In genomic region chr2:65991864-65992554, GRCh38 we compare ENCODE assay signal across 21 cellular contexts.
DNase-seq lines count a peak whose midpoint lies in the region; ATAC-seq, FAIRE-seq and TF ChIP-seq lines count a peak whose summit lies in the region.
"Had no signal": no experiment of that assay in that cellular context is flagged by ENCODE, and none has a peak within 500 bp of the region (broad histone marks: within the 10 kb centered on the region; RNA-seq: fewer than 3 reads in every experiment).

No MANE protein-coding gene starts in this region.

- TF ChIP-seq CTCF in HepG2 (CRISPR knock-in tag; IDR thresholded peaks at IDR 0.05) (no peak), right lobe of liver (IDR thresholded peaks at IDR 0.05) (no peak)

- no peaks in the 10 kb centered on the region for H4K20me1 ChIP-seq in HepG2 (ENCODE audit: insufficient read depth, low read length)
- H4K20me1 ChIP-seq: BLaER1 treated with 17β-estradiol and CSF1 and Interleukin-3, amounts not matched to agents 10 nM and 100 nM had no signal

- ATAC-seq in HepG2 (no peak), right lobe of liver (no peak), GM21381 (IDR thresholded peaks at IDR 0.05; ENCODE audit: unreplicated experiment) (no peak)
- ATAC-seq: A549; activated CD8-positive, alpha-beta memory T cell treated with anti-CD3 and anti-CD28 coated beads, Interleukin-2, amount 10 ng/mL, durations not matched to agents 7 days and 5 days; activated naive CD8-positive, alpha-beta T cell treated with anti-CD3 and anti-CD28 coated beads, Interleukin-2, amount 50 U/mL, for 24 hours had no signal

- H3K4me3 ChIP-seq in HepG2 (replicated peaks in 1 of 3; ENCODE audit: insufficient read depth in 1 of 3, low read depth in 2 of 3, low read length in 3 of 3) (no peak overlapping the region), right lobe of liver (no peak overlapping the region)
- H3K4me3 ChIP-seq: A549; BLaER1 treated with 17β-estradiol and CSF1 and Interleukin-3, amounts not matched to agents 10 nM and 100 nM; coronary artery had no signal

- H3K27me3 ChIP-seq in HepG2 (ENCODE audit: control insufficient read depth in 1 of 2, insufficient read depth in 2 of 2, low read length in 2 of 2), result no peaks in the 10 kb centered on the region
- H3K27me3 ChIP-seq in right lobe of liver, result no peaks in the 10 kb centered on the region
- H3K27me3 ChIP-seq: BLaER1 treated with 17β-estradiol and CSF1 and Interleukin-3, amounts not matched to agents 10 nM and 100 nM had no signal

- intact Hi-C loops in HepG2 (cut with micrococcal nuclease; ENCODE audit: unreplicated experiment), result no loop called here
- intact Hi-C loops in right lobe of liver (cut with DNase I), result no loop called here

- H3K9me3 ChIP-seq in HepG2 (ENCODE audit: low read length) (no peaks in the 10 kb centered on the region), right lobe of liver (no peaks in the 10 kb centered on the region)
- H3K9me3 ChIP-seq: A549 had no signal

- POLR2A ChIA-PET in HepG2 (lab: Yijun Ruan, JAX), result no interaction called here

- H3K27ac ChIP-seq in HepG2 (ENCODE audit: extremely low read length, insufficient read depth, low read length) (no peak overlapping the region), right lobe of liver (no peak overlapping the region)
- H3K27ac ChIP-seq: A549; BLaER1 treated with 17β-estradiol and CSF1 and Interleukin-3, amounts not matched to agents 10 nM and 100 nM; coronary artery had no signal

- TF ChIP-seq EP300 in HepG2 (IDR thresholded peaks at IDR 0.05; ENCODE audit: low read depth in 2 of 2, low read length in 2 of 2), result no peak
- no peak for TF ChIP-seq EP300 in HepG2 (CRISPR knock-in tag; IDR thresholded peaks at IDR 0.05; ENCODE audit: borderline replicate concordance)

- DNase-seq in HepG2 (ENCODE audit: low spot score) (no peak), right lobe of liver (no peak), NCI-H69 (lab: John Stamatoyannopoulos, UW) (peak; percentile 62), left kidney (ENCODE audit: low read depth, low spot score) (peak; percentile 82), NCI-H526 treated with DMSO at 0.1 percent for 48 hours (lab: John Stamatoyannopoulos, UW) (no peak), GM03348 (ENCODE audit: low spot score) (no peak)
- DNase-seq in stimulated activated CD4-positive, alpha-beta T cell treated with anti-CD3 and anti-CD28 coated beads, Interleukin-4, amount 100 ng/mL, for 1 hour, result no peak
- DNase-seq: activated CD4-positive, alpha-beta T cell treated with anti-CD3 and anti-CD28 coated beads for 4 hours; activated CD8-positive, alpha-beta memory T cell treated with anti-CD3 and anti-CD28 coated beads, Interleukin-2, amount 10 ng/mL, durations not matched to agents 7 days and 5 days; activated naive CD8-positive, alpha-beta T cell treated with anti-CD3 and anti-CD28 coated beads, Interleukin-2, amount 50 U/mL, for 24 hours; HFFc6; KBM-7; NCI-H2171; NK-92 treated with Interleukin-12 subunit alpha and Interleukin-12 subunit beta, amount 100 ng/mL, for 24 hours; RPMI8226; stimulated activated CD4-positive, alpha-beta T cell treated with anti-CD3 and anti-CD28 coated beads, Interleukin-2, amount 100 ng/mL, for 48 hours had no signal

- CTCF ChIA-PET in HepG2 (lab: Yijun Ruan, JAX; ENCODE audit: low intra/inter-chr PET ratio, low total read pairs), result no interaction called here

- no peak for FAIRE-seq in HepG2 (lab: Jason Lieb, UNC)
- FAIRE-seq: A549, keratinocyte had no signal

- H2AFZ ChIP-seq in HepG2 (ENCODE audit: low read length), result no peak overlapping the region

- in situ Hi-C loops in HepG2 (cut with HindIII; ENCODE audit: extremely low pct_ligation_motif_present, low pct_unique_long_range_greater_than_20kb), result no loop called here

- H3K4me2 ChIP-seq in HepG2 (ENCODE audit: low read depth, low read length), result no peak overlapping the region
- H3K4me2 ChIP-seq: A549; BLaER1 treated with 17β-estradiol and CSF1 and Interleukin-3, amounts not matched to agents 10 nM and 100 nM had no signal

- H3K9ac ChIP-seq in HepG2 (ENCODE audit: insufficient read depth, low read depth, low read length), result no peak overlapping the region
- H3K9ac ChIP-seq: BLaER1 treated with 17β-estradiol and CSF1 and Interleukin-3, amounts not matched to agents 10 nM and 100 nM had no signal

- H3K4me1 ChIP-seq in HepG2 (ENCODE audit: insufficient read depth, low read length), result no peaks in the 10 kb centered on the region
- no peaks in the 10 kb centered on the region for H3K4me1 ChIP-seq in right lobe of liver
- H3K4me1 ChIP-seq: A549; BLaER1 treated with 17β-estradiol and CSF1 and Interleukin-3, amounts not matched to agents 10 nM and 100 nM had no signal

- WGBS in HepG2 (ENCODE audit: low lambda C conversion rate), result 11% methylated on average over 7 of the region's 7 CpGs
- WGBS in right lobe of liver (ENCODE audit: insufficient coverage, low coverage, low lambda C conversion rate, missing lambda C conversion rate), result 54% methylated on average over 7 of the region's 7 CpGs

- no TSS peak for BruUV-seq in HepG2 (replicated peaks; lab: Mats Ljungman, UMichigan)

- no peak for TF ChIP-seq RAD21 in HepG2 (CRISPR knock-in tag; IDR thresholded peaks at IDR 0.05)

- no peaks in the 10 kb centered on the region for H3K79me2 ChIP-seq in HepG2 (ENCODE audit: insufficient read depth, low read length)

- TF ChIP-seq POLR2A in HepG2 (IDR thresholded peaks at IDR 0.05; ENCODE audit: insufficient read depth in 1 of 2, low read depth in 2 of 2, low read length in 2 of 2) (no peak), right lobe of liver (IDR thresholded peaks at IDR 0.05) (no peak)

- no peaks in the 10 kb centered on the region for H3K36me3 ChIP-seq in HepG2 (replicated peaks in 1 of 2; ENCODE audit: control insufficient read depth in 1 of 2, insufficient read depth in 2 of 2, low read length in 2 of 2)
- H3K36me3 ChIP-seq in right lobe of liver, result no peaks in the 10 kb centered on the region
- H3K36me3 ChIP-seq: BLaER1 treated with 17β-estradiol and CSF1 and Interleukin-3, amounts not matched to agents 10 nM and 100 nM had no signal

TF ChIP-seq in HepG2, 621 proteins besides CTCF, POLR2A, EP300 and RAD21 (continues in another document):
- TF ChIP-seq ZBTB14 (CRISPR knock-in tag; IDR thresholded peaks at IDR 0.05) (no peak), PITX1 (CRISPR knock-in tag; IDR thresholded peaks at IDR 0.05) (no peak), ZNF280D (CRISPR knock-in tag; IDR thresholded peaks at IDR 0.05) (no peak), TBX3 (IDR thresholded peaks at IDR 0.05; ENCODE audit: borderline replicate concordance) (no peak)
- TF ChIP-seq, protein P1, sequence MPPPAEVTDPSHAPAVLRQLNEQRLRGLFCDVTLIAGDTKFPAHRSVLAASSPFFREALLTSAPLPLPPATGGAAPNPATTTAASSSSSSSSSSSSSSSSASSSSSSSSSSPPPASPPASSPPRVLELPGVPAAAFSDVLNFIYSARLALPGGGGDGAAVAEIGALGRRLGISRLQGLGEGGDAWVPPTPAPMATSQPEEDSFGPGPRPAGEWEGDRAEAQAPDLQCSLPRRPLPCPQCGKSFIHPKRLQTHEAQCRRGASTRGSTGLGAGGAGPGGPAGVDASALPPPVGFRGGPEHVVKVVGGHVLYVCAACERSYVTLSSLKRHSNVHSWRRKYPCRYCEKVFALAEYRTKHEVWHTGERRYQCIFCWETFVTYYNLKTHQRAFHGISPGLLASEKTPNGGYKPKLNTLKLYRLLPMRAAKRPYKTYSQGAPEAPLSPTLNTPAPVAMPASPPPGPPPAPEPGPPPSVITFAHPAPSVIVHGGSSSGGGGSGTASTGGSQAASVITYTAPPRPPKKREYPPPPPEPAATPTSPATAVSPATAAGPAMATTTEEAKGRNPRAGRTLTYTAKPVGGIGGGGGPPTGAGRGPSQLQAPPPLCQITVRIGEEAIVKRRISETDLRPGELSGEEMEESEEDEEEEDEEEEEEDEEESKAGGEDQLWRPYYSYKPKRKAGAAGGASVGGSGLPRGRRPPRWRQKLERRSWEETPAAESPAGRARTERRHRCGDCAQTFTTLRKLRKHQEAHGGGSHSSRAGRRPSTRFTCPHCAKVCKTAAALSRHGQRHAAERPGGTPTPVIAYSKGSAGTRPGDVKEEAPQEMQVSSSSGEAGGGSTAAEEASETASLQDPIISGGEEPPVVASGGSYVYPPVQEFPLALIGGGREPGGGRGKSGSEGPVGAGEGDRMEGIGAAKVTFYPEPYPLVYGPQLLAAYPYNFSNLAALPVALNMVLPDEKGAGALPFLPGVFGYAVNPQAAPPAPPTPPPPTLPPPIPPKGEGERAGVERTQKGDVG (CRISPR knock-in tag; IDR thresholded peaks at IDR 0.05; ENCODE audit: borderline replicate concordance), result no peak

Comparison
In these comparisons a context has a peak if more than half of its experiments do, and no peak if none do; other contexts are left out.
1. DNase-seq: peak in NCI-H69 (single experiment) and left kidney (single experiment); none in HepG2 (single experiment), right lobe of liver (0 of 3), NCI-H526 treated with DMSO at 0.1 percent for 48 hours (single experiment), GM03348 (single experiment) and stimulated activated CD4-positive, alpha-beta T cell treated with anti-CD3 and anti-CD28 coated beads, Interleukin-4, amount 100 ng/mL, for 1 hour (single experiment).